Comparison of ENCODE assay signal across 1 cellular context in the genomic region with DNA sequence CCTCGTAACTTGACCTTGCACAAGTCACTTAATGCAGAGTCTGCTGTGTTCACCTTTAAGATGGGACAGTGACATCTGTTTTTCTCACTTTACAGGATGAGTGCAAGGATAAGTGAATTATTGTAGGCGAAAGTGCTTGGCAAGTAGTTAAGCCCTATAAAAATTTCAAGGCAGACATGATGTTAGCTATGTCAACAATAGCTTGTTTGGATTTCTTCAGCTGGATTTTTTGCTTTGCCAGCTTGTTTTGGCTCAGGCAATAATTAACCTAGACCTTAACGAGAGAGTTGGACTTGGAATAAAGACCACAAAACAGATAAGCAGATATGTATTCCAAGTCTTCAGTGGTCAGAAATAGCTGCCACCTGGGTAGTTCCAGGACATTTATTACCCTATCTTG.
A peak's percentile ranks its signal among the peaks of the same experiment; 100 is the strongest.
TF ChIP-seq lines count a peak whose summit lies in the region.

No MANE protein-coding gene starts in this region.

TF ChIP-seq in HepG2, 621 proteins besides CTCF, POLR2A, EP300 and RAD21 (continued from another document and continues in another):
- TF ChIP-seq, protein P1, sequence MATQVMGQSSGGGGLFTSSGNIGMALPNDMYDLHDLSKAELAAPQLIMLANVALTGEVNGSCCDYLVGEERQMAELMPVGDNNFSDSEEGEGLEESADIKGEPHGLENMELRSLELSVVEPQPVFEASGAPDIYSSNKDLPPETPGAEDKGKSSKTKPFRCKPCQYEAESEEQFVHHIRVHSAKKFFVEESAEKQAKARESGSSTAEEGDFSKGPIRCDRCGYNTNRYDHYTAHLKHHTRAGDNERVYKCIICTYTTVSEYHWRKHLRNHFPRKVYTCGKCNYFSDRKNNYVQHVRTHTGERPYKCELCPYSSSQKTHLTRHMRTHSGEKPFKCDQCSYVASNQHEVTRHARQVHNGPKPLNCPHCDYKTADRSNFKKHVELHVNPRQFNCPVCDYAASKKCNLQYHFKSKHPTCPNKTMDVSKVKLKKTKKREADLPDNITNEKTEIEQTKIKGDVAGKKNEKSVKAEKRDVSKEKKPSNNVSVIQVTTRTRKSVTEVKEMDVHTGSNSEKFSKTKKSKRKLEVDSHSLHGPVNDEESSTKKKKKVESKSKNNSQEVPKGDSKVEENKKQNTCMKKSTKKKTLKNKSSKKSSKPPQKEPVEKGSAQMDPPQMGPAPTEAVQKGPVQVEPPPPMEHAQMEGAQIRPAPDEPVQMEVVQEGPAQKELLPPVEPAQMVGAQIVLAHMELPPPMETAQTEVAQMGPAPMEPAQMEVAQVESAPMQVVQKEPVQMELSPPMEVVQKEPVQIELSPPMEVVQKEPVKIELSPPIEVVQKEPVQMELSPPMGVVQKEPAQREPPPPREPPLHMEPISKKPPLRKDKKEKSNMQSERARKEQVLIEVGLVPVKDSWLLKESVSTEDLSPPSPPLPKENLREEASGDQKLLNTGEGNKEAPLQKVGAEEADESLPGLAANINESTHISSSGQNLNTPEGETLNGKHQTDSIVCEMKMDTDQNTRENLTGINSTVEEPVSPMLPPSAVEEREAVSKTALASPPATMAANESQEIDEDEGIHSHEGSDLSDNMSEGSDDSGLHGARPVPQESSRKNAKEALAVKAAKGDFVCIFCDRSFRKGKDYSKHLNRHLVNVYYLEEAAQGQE (IDR thresholded peaks at IDR 0.05; ENCODE audit: borderline replicate concordance in 1 of 2, low read depth in 1 of 2, low read length in 2 of 2): peak in 1 of 2 experiments; percentile 29; a peak in 1 of 4 replicates
- TF ChIP-seq ZNF616 (CRISPR knock-in tag; IDR thresholded peaks at IDR 0.05; ENCODE audit: low read depth) (no peak), FOXO1 (CRISPR knock-in tag; IDR thresholded peaks at IDR 0.05) (peak; percentile 63; the same call in 1 of the 2 replicates), HNF4A (CRISPR knock-in tag; IDR thresholded peaks at IDR 0.05) (peak; percentile 71), ELF3 (CRISPR knock-in tag; IDR thresholded peaks at IDR 0.05) (peak; percentile 44; the same call in 1 of the 2 replicates), RARA (CRISPR knock-in tag; IDR thresholded peaks at IDR 0.05) (peak; percentile 37), DPF2 (CRISPR knock-in tag; IDR thresholded peaks at IDR 0.05; ENCODE audit: borderline replicate concordance, low read depth) (peak; percentile 41; the same call in 1 of the 2 replicates), ZMYM4 (CRISPR knock-in tag; IDR thresholded peaks at IDR 0.05) (peak; percentile 67), MEF2D (CRISPR knock-in tag; IDR thresholded peaks at IDR 0.05) (no peak), FOSL2 (CRISPR knock-in tag; IDR thresholded peaks at IDR 0.05) (peak; percentile 51; the same call in 1 of the 2 replicates), RXRA (CRISPR knock-in tag; IDR thresholded peaks at IDR 0.05) (no peak), IKZF4 (CRISPR knock-in tag; IDR thresholded peaks at IDR 0.05; ENCODE audit: borderline replicate concordance, low read depth, not compliant biosample characterization) (no peak), GATA4 (IDR thresholded peaks at IDR 0.05; ENCODE audit: borderline replicate concordance, low read depth) (peak; percentile 38; the same call in 1 of the 2 replicates), MIER3 (CRISPR knock-in tag; IDR thresholded peaks at IDR 0.05; ENCODE audit: borderline replicate concordance) (0 out of 2 replicates have a peak, but pooled peaks have one; percentile 51), GABPA (IDR thresholded peaks at IDR 0.05; ENCODE audit: low read depth, low read length) (no peak), GABPA (CRISPR knock-in tag; IDR thresholded peaks at IDR 0.05; ENCODE audit: low read depth) (no peak), PHF21A (CRISPR knock-in tag; IDR thresholded peaks at IDR 0.05) (peak; percentile 79), HNF4G (IDR thresholded peaks at IDR 0.05; ENCODE audit: borderline replicate concordance, low read depth, low read length) (peak; percentile 27; the same call in 1 of the 2 replicates), HNF4G (CRISPR knock-in tag; IDR thresholded peaks at IDR 0.05; ENCODE audit: borderline replicate concordance, low read depth) (no peak), FOXA1 (IDR thresholded peaks at IDR 0.05) (peak; percentile 75; the same call in 1 of the 2 replicates), FOXA1 (CRISPR knock-in tag; IDR thresholded peaks at IDR 0.05) (peak; percentile 71; the same call in 1 of the 2 replicates), MIXL1 (CRISPR knock-in tag; IDR thresholded peaks at IDR 0.05) (peak; percentile 94), TBX2 (CRISPR knock-in tag; IDR thresholded peaks at IDR 0.05; ENCODE audit: borderline replicate concordance) (peak; percentile 82; the same call in 1 of the 2 replicates), ATM (IDR thresholded peaks at IDR 0.05; ENCODE audit: borderline replicate concordance) (no peak), HHEX (CRISPR knock-in tag; IDR thresholded peaks at IDR 0.05) (0 out of 2 replicates have a peak, but pooled peaks have one; percentile 29), SNAPC2 (CRISPR knock-in tag; IDR thresholded peaks at IDR 0.05) (no peak), CREB1 (IDR thresholded peaks at IDR 0.05) (no peak), CREB1 (CRISPR knock-in tag; IDR thresholded peaks at IDR 0.05) (peak; percentile 43; the same call in 1 of the 2 replicates), SMAD9 (CRISPR knock-in tag; IDR thresholded peaks at IDR 0.05) (no peak), ZFAT (CRISPR knock-in tag; conservative IDR thresholded peaks at IDR 0.05) (peak; percentile 89; the same call in 1 of the 2 replicates), SOX13 (IDR thresholded peaks at IDR 0.05) (no peak), SOX13 (CRISPR knock-in tag; conservative IDR thresholded peaks at IDR 0.05 in 1 of 2, IDR thresholded peaks at IDR 0.05 in 1 of 2) (peak in 1 of 2 experiments; percentile 84; a peak in 2 of 4 replicates), PPARG (CRISPR knock-in tag; conservative IDR thresholded peaks at IDR 0.05) (peak; percentile 92), BORCS8-MEF2B (CRISPR knock-in tag; IDR thresholded peaks at IDR 0.05) (no peak), CC2D1A (CRISPR knock-in tag; IDR thresholded peaks at IDR 0.05) (no peak), KLF12 (CRISPR knock-in tag; IDR thresholded peaks at IDR 0.05; ENCODE audit: borderline replicate concordance) (no peak), HDAC2 (CRISPR knock-in tag; IDR thresholded peaks at IDR 0.05) (peak; percentile 50), SOX6 (IDR thresholded peaks at IDR 0.05) (no peak), SOX6 (CRISPR knock-in tag; IDR thresholded peaks at IDR 0.05) (peak; percentile 76), ETV5 (CRISPR knock-in tag; IDR thresholded peaks at IDR 0.05; ENCODE audit: borderline replicate concordance) (peak; percentile 38; the same call in 1 of the 2 replicates)
- TF ChIP-seq, protein P2, sequence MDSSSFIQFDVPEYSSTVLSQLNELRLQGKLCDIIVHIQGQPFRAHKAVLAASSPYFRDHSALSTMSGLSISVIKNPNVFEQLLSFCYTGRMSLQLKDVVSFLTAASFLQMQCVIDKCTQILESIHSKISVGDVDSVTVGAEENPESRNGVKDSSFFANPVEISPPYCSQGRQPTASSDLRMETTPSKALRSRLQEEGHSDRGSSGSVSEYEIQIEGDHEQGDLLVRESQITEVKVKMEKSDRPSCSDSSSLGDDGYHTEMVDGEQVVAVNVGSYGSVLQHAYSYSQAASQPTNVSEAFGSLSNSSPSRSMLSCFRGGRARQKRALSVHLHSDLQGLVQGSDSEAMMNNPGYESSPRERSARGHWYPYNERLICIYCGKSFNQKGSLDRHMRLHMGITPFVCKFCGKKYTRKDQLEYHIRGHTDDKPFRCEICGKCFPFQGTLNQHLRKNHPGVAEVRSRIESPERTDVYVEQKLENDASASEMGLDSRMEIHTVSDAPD (CRISPR knock-in tag; IDR thresholded peaks at IDR 0.05): peak; percentile 56; the same call in 1 of the 2 replicates
- TF ChIP-seq, protein P3, sequence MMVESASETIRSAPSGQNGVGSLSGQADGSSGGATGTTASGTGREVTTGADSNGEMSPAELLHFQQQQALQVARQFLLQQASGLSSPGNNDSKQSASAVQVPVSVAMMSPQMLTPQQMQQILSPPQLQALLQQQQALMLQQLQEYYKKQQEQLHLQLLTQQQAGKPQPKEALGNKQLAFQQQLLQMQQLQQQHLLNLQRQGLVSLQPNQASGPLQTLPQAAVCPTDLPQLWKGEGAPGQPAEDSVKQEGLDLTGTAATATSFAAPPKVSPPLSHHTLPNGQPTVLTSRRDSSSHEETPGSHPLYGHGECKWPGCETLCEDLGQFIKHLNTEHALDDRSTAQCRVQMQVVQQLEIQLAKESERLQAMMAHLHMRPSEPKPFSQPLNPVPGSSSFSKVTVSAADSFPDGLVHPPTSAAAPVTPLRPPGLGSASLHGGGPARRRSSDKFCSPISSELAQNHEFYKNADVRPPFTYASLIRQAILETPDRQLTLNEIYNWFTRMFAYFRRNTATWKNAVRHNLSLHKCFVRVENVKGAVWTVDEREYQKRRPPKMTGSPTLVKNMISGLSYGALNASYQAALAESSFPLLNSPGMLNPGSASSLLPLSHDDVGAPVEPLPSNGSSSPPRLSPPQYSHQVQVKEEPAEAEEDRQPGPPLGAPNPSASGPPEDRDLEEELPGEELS (CRISPR knock-in tag; IDR thresholded peaks at IDR 0.05): peak; percentile 94
- TF ChIP-seq, protein P4, sequence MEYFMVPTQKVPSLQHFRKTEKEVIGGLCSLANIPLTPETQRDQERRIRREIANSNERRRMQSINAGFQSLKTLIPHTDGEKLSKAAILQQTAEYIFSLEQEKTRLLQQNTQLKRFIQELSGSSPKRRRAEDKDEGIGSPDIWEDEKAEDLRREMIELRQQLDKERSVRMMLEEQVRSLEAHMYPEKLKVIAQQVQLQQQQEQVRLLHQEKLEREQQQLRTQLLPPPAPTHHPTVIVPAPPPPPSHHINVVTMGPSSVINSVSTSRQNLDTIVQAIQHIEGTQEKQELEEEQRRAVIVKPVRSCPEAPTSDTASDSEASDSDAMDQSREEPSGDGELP (IDR thresholded peaks at IDR 0.05; ENCODE audit: borderline replicate concordance, low read depth): peak; percentile 93
- TF ChIP-seq, protein P5, sequence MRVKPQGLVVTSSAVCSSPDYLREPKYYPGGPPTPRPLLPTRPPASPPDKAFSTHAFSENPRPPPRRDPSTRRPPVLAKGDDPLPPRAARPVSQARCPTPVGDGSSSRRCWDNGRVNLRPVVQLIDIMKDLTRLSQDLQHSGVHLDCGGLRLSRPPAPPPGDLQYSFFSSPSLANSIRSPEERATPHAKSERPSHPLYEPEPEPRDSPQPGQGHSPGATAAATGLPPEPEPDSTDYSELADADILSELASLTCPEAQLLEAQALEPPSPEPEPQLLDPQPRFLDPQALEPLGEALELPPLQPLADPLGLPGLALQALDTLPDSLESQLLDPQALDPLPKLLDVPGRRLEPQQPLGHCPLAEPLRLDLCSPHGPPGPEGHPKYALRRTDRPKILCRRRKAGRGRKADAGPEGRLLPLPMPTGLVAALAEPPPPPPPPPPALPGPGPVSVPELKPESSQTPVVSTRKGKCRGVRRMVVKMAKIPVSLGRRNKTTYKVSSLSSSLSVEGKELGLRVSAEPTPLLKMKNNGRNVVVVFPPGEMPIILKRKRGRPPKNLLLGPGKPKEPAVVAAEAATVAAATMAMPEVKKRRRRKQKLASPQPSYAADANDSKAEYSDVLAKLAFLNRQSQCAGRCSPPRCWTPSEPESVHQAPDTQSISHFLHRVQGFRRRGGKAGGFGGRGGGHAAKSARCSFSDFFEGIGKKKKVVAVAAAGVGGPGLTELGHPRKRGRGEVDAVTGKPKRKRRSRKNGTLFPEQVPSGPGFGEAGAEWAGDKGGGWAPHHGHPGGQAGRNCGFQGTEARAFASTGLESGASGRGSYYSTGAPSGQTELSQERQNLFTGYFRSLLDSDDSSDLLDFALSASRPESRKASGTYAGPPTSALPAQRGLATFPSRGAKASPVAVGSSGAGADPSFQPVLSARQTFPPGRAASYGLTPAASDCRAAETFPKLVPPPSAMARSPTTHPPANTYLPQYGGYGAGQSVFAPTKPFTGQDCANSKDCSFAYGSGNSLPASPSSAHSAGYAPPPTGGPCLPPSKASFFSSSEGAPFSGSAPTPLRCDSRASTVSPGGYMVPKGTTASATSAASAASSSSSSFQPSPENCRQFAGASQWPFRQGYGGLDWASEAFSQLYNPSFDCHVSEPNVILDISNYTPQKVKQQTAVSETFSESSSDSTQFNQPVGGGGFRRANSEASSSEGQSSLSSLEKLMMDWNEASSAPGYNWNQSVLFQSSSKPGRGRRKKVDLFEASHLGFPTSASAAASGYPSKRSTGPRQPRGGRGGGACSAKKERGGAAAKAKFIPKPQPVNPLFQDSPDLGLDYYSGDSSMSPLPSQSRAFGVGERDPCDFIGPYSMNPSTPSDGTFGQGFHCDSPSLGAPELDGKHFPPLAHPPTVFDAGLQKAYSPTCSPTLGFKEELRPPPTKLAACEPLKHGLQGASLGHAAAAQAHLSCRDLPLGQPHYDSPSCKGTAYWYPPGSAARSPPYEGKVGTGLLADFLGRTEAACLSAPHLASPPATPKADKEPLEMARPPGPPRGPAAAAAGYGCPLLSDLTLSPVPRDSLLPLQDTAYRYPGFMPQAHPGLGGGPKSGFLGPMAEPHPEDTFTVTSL (CRISPR knock-in tag; IDR thresholded peaks at IDR 0.05; ENCODE audit: borderline replicate concordance): peak; percentile 74; the same call in 1 of the 2 replicates
- TF ChIP-seq, protein P6, sequence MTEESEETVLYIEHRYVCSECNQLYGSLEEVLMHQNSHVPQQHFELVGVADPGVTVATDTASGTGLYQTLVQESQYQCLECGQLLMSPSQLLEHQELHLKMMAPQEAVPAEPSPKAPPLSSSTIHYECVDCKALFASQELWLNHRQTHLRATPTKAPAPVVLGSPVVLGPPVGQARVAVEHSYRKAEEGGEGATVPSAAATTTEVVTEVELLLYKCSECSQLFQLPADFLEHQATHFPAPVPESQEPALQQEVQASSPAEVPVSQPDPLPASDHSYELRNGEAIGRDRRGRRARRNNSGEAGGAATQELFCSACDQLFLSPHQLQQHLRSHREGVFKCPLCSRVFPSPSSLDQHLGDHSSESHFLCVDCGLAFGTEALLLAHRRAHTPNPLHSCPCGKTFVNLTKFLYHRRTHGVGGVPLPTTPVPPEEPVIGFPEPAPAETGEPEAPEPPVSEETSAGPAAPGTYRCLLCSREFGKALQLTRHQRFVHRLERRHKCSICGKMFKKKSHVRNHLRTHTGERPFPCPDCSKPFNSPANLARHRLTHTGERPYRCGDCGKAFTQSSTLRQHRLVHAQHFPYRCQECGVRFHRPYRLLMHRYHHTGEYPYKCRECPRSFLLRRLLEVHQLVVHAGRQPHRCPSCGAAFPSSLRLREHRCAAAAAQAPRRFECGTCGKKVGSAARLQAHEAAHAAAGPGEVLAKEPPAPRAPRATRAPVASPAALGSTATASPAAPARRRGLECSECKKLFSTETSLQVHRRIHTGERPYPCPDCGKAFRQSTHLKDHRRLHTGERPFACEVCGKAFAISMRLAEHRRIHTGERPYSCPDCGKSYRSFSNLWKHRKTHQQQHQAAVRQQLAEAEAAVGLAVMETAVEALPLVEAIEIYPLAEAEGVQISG (CRISPR knock-in tag; IDR thresholded peaks at IDR 0.05): 0 out of 2 replicates have a peak, but pooled peaks have one; percentile 12
- TF ChIP-seq, protein P7, sequence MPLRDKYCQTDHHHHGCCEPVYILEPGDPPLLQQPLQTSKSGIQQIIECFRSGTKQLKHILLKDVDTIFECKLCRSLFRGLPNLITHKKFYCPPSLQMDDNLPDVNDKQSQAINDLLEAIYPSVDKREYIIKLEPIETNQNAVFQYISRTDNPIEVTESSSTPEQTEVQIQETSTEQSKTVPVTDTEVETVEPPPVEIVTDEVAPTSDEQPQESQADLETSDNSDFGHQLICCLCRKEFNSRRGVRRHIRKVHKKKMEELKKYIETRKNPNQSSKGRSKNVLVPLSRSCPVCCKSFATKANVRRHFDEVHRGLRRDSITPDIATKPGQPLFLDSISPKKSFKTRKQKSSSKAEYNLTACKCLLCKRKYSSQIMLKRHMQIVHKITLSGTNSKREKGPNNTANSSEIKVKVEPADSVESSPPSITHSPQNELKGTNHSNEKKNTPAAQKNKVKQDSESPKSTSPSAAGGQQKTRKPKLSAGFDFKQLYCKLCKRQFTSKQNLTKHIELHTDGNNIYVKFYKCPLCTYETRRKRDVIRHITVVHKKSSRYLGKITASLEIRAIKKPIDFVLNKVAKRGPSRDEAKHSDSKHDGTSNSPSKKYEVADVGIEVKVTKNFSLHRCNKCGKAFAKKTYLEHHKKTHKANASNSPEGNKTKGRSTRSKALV (CRISPR knock-in tag; IDR thresholded peaks at IDR 0.05): 0 out of 2 replicates have a peak, but pooled peaks have one; percentile 35
